ENCODE assay signal across 10 cellular contexts in genomic region chr1:10087210-10087609, GRCh38.
"Had no signal": no experiment of that assay in that cellular context is flagged by ENCODE, and none has a peak within 500 bp of the region (broad histone marks: within the 10 kb centered on the region; RNA-seq: fewer than 3 reads in every experiment).

No MANE protein-coding gene starts in this region.

- H3K9me3 ChIP-seq: HAP-1 had no signal

- H3K4me3 ChIP-seq: GM23248, HAP-1, K562 had no signal

- H3K27ac ChIP-seq: GM23248 had no signal

- ATAC-seq: HCT116, K562 had no signal

- DNase-seq: GM23248, GOT3, H7, IMR-90, Kasumi-1, KG1 had no signal

- H3K4me1 ChIP-seq: HAP-1 had no signal

- H3K36me3 ChIP-seq: HAP-1 had no signal

- FAIRE-seq: HTR-8/SVneo, K562 had no signal
